Comparison of ENCODE assay signal across 1 cellular context in the genomic region with DNA sequence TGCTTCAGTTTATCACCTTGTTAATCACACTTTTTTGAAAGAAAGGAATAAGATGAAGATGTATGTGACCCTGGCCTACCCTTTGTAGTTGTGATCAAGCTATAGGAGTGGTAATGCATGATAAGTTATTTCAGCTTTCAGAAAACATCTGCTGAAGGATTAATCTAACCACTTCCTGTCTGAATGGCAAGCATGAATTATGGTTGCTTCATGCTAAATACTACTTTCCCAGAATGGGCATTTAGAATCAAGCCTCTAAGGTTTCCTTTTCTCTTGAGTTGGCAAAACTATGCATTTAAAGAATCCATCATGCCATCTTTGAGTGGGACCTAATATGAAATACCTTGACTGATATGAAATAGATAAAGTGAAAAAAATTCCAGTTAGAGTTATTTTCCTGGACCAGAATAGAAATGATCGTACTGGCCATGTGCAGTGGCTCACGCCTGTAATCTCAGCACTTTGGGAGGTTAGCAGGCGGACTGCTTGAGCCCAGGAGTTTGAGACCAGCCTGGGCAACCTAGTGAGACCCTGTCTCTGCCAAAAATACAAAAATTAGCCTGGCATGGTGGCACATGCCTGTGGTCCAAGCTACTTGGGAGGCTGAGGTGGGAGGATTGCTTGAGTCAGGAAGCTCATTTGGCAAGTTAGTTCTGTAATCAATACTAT.
TF ChIP-seq lines count a peak whose summit lies in the region.

No MANE protein-coding gene starts in this region.

TF ChIP-seq in K562, 482 proteins besides CTCF, POLR2A, EP300 and RAD21 (continued from another document):
- TF ChIP-seq, protein P1, sequence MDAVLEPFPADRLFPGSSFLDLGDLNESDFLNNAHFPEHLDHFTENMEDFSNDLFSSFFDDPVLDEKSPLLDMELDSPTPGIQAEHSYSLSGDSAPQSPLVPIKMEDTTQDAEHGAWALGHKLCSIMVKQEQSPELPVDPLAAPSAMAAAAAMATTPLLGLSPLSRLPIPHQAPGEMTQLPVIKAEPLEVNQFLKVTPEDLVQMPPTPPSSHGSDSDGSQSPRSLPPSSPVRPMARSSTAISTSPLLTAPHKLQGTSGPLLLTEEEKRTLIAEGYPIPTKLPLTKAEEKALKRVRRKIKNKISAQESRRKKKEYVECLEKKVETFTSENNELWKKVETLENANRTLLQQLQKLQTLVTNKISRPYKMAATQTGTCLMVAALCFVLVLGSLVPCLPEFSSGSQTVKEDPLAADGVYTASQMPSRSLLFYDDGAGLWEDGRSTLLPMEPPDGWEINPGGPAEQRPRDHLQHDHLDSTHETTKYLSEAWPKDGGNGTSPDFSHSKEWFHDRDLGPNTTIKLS (IDR thresholded peaks at IDR 0.05; ENCODE audit: borderline replicate concordance, low read depth): 0 out of 2 replicates have a peak, but pooled peaks have one; percentile 18
- TF ChIP-seq LEF1 (IDR thresholded peaks at IDR 0.05) (peak; percentile 96), SMAD3 (CRISPR knock-in tag; conservative IDR thresholded peaks at IDR 0.05) (no peak; the same call in 1 of the 2 replicates), GABPB1 (CRISPR knock-in tag; IDR thresholded peaks at IDR 0.05) (peak; percentile 83), RBM39 (optimal IDR thresholded peaks at IDR 0.05; ENCODE audit: low read depth, low read length) (no peak), PATZ1 (CRISPR knock-in tag; IDR thresholded peaks at IDR 0.05; ENCODE audit: borderline replicate concordance) (no peak)
- TF ChIP-seq, protein P2, sequence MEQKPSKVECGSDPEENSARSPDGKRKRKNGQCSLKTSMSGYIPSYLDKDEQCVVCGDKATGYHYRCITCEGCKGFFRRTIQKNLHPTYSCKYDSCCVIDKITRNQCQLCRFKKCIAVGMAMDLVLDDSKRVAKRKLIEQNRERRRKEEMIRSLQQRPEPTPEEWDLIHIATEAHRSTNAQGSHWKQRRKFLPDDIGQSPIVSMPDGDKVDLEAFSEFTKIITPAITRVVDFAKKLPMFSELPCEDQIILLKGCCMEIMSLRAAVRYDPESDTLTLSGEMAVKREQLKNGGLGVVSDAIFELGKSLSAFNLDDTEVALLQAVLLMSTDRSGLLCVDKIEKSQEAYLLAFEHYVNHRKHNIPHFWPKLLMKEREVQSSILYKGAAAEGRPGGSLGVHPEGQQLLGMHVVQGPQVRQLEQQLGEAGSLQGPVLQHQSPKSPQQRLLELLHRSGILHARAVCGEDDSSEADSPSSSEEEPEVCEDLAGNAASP (IDR thresholded peaks at IDR 0.05): peak; percentile 54; the same call in 1 of the 2 replicates
- TF ChIP-seq, protein P3, sequence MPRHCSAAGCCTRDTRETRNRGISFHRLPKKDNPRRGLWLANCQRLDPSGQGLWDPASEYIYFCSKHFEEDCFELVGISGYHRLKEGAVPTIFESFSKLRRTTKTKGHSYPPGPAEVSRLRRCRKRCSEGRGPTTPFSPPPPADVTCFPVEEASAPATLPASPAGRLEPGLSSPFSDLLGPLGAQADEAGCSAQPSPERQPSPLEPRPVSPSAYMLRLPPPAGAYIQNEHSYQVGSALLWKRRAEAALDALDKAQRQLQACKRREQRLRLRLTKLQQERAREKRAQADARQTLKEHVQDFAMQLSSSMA (CRISPR knock-in tag; IDR thresholded peaks at IDR 0.05): no peak
